Comparison of ENCODE assay signal across 1 cellular context in genomic region chr7:390761-391410, GRCh38.
TF ChIP-seq lines count a peak whose summit lies in the region.

No MANE protein-coding gene starts in this region.

TF ChIP-seq in K562, 482 proteins besides CTCF, POLR2A, EP300 and RAD21 (continued from another document):
- no peak for TF ChIP-seq HINFP (tag; conservative IDR thresholded peaks at IDR 0.05; ENCODE audit: low read depth)
